Comparison of ENCODE assay signal across 1 cellular context in the genomic region with DNA sequence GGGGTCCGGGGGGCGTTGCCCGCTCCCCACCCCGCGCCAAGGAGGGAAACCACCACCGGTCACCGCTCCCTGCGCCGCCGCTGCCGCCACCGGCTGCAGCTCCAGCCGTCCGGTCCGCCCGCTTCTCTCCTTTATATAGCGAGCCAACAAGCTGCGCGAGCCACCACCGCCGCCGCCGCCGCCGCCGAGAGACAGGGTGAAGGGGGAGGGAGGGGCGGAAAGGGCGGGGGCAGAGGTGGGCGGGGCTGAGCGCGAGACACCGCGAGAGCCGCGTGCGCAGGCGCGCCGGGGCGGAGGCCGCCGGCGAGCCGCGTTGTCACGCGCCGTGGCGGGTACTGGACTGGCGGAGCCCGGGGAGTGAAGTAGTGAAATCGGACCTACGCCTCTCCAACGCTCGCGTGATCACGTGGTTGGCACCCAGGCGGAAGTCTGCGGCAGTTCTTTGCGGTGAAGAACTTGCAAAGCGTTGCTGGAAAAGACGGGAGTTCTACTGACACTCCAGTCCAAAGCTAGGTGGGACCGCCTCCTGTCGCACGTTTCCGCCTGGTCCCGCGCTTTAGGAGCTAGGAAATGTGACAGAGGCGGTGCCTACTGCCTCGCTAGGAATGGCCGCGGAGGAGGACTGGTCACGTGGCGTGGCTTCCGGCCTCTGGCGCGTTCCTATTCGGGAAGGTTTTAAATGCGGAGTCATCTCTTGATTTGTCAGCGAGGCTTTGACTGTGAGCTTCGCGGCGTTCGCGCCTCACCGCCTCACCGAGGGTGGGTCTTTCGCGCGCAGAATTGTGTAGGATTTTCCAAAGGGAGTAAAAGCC.
TF ChIP-seq lines count a peak whose summit lies in the region.

GTF2A1 (minus strand) TSS at position 193 of the 812 bp plus-strand sequence. CDS start 441 bp downstream, outside the sequence.

TF ChIP-seq in H1, 55 proteins besides CTCF, POLR2A, EP300 and RAD21 (continued from another document):
- TF ChIP-seq MAFK (IDR thresholded peaks at IDR 0.05; ENCODE audit: low read depth, low read length) = peak; percentile 72; the same call in 1 of the 2 replicates
- TF ChIP-seq POLR2AphosphoS5 (IDR thresholded peaks at IDR 0.05; ENCODE audit: low read depth, low read length) = peak; percentile 88
- TF ChIP-seq CBX5 (IDR thresholded peaks at IDR 0.05; ENCODE audit: low read depth, low read length) = no peak
- no peak for TF ChIP-seq SP4 (IDR thresholded peaks at IDR 0.05; ENCODE audit: low read length)
- TF ChIP-seq SIRT6 (IDR thresholded peaks at IDR 0.05; ENCODE audit: low read length) = no peak
- peak; percentile 70 for TF ChIP-seq NRF1 (IDR thresholded peaks at IDR 0.05; ENCODE audit: low read depth, low read length)
- no peak for TF ChIP-seq KDM1A (IDR thresholded peaks at IDR 0.05; ENCODE audit: borderline replicate concordance, low read length)
- TF ChIP-seq TAF7 (optimal IDR thresholded peaks at IDR 0.05; ENCODE audit: borderline replicate concordance, low read depth, low read length) = peak; percentile 93
- peak; percentile 91 for TF ChIP-seq BACH1 (IDR thresholded peaks at IDR 0.05; ENCODE audit: low read length)
- peak; percentile 36; the same call in 1 of the 2 replicates for TF ChIP-seq SIX5 (IDR thresholded peaks at IDR 0.05; ENCODE audit: low read depth, low read length)
- no peak for TF ChIP-seq EGR1 (IDR thresholded peaks at IDR 0.05; ENCODE audit: borderline replicate concordance, low read depth, low read length)
- no peak for TF ChIP-seq CHD1 (IDR thresholded peaks at IDR 0.05; ENCODE audit: low read depth, low read length)
- TF ChIP-seq ASH2L (IDR thresholded peaks at IDR 0.05; ENCODE audit: low read length) = no peak
- TF ChIP-seq HDAC6 (IDR thresholded peaks at IDR 0.05; ENCODE audit: low read depth, low read length) = no peak
- peak; percentile 83 for TF ChIP-seq CHD2 (IDR thresholded peaks at IDR 0.05; ENCODE audit: low read length)
- peak; percentile 95 for TF ChIP-seq TAF1 (IDR thresholded peaks at IDR 0.05; ENCODE audit: low read depth, low read length)
- no peak; the same call in 1 of the 2 replicates for TF ChIP-seq SP1 (IDR thresholded peaks at IDR 0.05; ENCODE audit: low read depth, low read length)
- no peak for TF ChIP-seq GABPA (IDR thresholded peaks at IDR 0.05; ENCODE audit: borderline replicate concordance, insufficient read depth, low read length)
- peak; percentile 86; the same call in 1 of the 2 replicates for TF ChIP-seq PHF8 (conservative IDR thresholded peaks at IDR 0.05; ENCODE audit: low read depth, low read length)
- TF ChIP-seq, protein P1, sequence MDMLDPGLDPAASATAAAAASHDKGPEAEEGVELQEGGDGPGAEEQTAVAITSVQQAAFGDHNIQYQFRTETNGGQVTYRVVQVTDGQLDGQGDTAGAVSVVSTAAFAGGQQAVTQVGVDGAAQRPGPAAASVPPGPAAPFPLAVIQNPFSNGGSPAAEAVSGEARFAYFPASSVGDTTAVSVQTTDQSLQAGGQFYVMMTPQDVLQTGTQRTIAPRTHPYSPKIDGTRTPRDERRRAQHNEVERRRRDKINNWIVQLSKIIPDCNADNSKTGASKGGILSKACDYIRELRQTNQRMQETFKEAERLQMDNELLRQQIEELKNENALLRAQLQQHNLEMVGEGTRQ (IDR thresholded peaks at IDR 0.05; ENCODE audit: low read length) = peak; percentile 94
- TF ChIP-seq BCL11A (IDR thresholded peaks at IDR 0.05; ENCODE audit: low read depth in 2 of 2, low read length in 2 of 2) = no peak
- TF ChIP-seq, protein P2, sequence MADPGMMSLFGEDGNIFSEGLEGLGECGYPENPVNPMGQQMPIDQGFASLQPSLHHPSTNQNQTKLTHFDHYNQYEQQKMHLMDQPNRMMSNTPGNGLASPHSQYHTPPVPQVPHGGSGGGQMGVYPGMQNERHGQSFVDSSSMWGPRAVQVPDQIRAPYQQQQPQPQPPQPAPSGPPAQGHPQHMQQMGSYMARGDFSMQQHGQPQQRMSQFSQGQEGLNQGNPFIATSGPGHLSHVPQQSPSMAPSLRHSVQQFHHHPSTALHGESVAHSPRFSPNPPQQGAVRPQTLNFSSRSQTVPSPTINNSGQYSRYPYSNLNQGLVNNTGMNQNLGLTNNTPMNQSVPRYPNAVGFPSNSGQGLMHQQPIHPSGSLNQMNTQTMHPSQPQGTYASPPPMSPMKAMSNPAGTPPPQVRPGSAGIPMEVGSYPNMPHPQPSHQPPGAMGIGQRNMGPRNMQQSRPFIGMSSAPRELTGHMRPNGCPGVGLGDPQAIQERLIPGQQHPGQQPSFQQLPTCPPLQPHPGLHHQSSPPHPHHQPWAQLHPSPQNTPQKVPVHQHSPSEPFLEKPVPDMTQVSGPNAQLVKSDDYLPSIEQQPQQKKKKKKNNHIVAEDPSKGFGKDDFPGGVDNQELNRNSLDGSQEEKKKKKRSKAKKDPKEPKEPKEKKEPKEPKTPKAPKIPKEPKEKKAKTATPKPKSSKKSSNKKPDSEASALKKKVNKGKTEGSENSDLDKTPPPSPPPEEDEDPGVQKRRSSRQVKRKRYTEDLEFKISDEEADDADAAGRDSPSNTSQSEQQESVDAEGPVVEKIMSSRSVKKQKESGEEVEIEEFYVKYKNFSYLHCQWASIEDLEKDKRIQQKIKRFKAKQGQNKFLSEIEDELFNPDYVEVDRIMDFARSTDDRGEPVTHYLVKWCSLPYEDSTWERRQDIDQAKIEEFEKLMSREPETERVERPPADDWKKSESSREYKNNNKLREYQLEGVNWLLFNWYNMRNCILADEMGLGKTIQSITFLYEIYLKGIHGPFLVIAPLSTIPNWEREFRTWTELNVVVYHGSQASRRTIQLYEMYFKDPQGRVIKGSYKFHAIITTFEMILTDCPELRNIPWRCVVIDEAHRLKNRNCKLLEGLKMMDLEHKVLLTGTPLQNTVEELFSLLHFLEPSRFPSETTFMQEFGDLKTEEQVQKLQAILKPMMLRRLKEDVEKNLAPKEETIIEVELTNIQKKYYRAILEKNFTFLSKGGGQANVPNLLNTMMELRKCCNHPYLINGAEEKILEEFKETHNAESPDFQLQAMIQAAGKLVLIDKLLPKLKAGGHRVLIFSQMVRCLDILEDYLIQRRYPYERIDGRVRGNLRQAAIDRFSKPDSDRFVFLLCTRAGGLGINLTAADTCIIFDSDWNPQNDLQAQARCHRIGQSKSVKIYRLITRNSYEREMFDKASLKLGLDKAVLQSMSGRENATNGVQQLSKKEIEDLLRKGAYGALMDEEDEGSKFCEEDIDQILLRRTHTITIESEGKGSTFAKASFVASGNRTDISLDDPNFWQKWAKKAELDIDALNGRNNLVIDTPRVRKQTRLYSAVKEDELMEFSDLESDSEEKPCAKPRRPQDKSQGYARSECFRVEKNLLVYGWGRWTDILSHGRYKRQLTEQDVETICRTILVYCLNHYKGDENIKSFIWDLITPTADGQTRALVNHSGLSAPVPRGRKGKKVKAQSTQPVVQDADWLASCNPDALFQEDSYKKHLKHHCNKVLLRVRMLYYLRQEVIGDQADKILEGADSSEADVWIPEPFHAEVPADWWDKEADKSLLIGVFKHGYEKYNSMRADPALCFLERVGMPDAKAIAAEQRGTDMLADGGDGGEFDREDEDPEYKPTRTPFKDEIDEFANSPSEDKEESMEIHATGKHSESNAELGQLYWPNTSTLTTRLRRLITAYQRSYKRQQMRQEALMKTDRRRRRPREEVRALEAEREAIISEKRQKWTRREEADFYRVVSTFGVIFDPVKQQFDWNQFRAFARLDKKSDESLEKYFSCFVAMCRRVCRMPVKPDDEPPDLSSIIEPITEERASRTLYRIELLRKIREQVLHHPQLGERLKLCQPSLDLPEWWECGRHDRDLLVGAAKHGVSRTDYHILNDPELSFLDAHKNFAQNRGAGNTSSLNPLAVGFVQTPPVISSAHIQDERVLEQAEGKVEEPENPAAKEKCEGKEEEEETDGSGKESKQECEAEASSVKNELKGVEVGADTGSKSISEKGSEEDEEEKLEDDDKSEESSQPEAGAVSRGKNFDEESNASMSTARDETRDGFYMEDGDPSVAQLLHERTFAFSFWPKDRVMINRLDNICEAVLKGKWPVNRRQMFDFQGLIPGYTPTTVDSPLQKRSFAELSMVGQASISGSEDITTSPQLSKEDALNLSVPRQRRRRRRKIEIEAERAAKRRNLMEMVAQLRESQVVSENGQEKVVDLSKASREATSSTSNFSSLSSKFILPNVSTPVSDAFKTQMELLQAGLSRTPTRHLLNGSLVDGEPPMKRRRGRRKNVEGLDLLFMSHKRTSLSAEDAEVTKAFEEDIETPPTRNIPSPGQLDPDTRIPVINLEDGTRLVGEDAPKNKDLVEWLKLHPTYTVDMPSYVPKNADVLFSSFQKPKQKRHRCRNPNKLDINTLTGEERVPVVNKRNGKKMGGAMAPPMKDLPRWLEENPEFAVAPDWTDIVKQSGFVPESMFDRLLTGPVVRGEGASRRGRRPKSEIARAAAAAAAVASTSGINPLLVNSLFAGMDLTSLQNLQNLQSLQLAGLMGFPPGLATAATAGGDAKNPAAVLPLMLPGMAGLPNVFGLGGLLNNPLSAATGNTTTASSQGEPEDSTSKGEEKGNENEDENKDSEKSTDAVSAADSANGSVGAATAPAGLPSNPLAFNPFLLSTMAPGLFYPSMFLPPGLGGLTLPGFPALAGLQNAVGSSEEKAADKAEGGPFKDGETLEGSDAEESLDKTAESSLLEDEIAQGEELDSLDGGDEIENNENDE (IDR thresholded peaks at IDR 0.05; ENCODE audit: insufficient replicate concordance, low read length) = no peak
- peak; percentile 58 for TF ChIP-seq CREB1 (IDR thresholded peaks at IDR 0.05)
- no peak for TF ChIP-seq FOSL1 (IDR thresholded peaks at IDR 0.05; ENCODE audit: insufficient read depth, low read depth, low read length)
- TF ChIP-seq, protein P3, sequence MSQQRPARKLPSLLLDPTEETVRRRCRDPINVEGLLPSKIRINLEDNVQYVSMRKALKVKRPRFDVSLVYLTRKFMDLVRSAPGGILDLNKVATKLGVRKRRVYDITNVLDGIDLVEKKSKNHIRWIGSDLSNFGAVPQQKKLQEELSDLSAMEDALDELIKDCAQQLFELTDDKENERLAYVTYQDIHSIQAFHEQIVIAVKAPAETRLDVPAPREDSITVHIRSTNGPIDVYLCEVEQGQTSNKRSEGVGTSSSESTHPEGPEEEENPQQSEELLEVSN (IDR thresholded peaks at IDR 0.05) = peak; percentile 96
- no peak for TF ChIP-seq TEAD4 (IDR thresholded peaks at IDR 0.05; ENCODE audit: low read depth, low read length)
- TF ChIP-seq, protein P4, sequence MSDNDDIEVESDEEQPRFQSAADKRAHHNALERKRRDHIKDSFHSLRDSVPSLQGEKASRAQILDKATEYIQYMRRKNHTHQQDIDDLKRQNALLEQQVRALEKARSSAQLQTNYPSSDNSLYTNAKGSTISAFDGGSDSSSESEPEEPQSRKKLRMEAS (IDR thresholded peaks at IDR 0.05) = peak; percentile 95
- TF ChIP-seq KDM5A (IDR thresholded peaks at IDR 0.05; ENCODE audit: low read length) = no peak
- no peak for TF ChIP-seq ATF2 (IDR thresholded peaks at IDR 0.05; ENCODE audit: low read length)
- no peak for TF ChIP-seq SUZ12 (IDR thresholded peaks at IDR 0.05; ENCODE audit: low read length)
- TF ChIP-seq, protein P5, sequence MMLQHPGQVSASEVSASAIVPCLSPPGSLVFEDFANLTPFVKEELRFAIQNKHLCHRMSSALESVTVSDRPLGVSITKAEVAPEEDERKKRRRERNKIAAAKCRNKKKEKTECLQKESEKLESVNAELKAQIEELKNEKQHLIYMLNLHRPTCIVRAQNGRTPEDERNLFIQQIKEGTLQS (IDR thresholded peaks at IDR 0.05; ENCODE audit: insufficient read depth, low read depth, low read length) = peak; percentile 85
- TF ChIP-seq CTBP2 (IDR thresholded peaks at IDR 0.05; ENCODE audit: borderline replicate concordance, insufficient read depth, insufficient read length, low read length) = no peak
- peak; percentile 80 to 83; a peak in 3 of 4 replicates for TF ChIP-seq SIN3A (conservative IDR thresholded peaks at IDR 0.05 in 1 of 2, IDR thresholded peaks at IDR 0.05 in 1 of 2; ENCODE audit: low read depth in 1 of 2, low read length in 2 of 2)
- no peak for TF ChIP-seq POU5F1 (IDR thresholded peaks at IDR 0.05; ENCODE audit: low read depth, low read length)
- no peak for TF ChIP-seq RNF2 (IDR thresholded peaks at IDR 0.05; ENCODE audit: borderline replicate concordance, low read depth, low read length, missing control alignments, poor library complexity, severe bottlenecking)
- peak; percentile 54; the same call in 1 of the 2 replicates for TF ChIP-seq BRCA1 (IDR thresholded peaks at IDR 0.05; ENCODE audit: low read depth, low read length)
- TF ChIP-seq JUND (IDR thresholded peaks at IDR 0.05; ENCODE audit: low read length) = peak; percentile 36; the same call in 1 of the 2 replicates
- no peak for TF ChIP-seq ZNF274 (IDR thresholded peaks at IDR 0.05; ENCODE audit: borderline replicate concordance, extremely low read depth, low read length)
- no peak for TF ChIP-seq SP2 (IDR thresholded peaks at IDR 0.05; ENCODE audit: low read length)
- no peak for TF ChIP-seq JUN (IDR thresholded peaks at IDR 0.05; ENCODE audit: low read depth, low read length)
- TF ChIP-seq RXRA (IDR thresholded peaks at IDR 0.05; ENCODE audit: insufficient read depth, low read depth, low read length) = no peak
- no peak; the same call in 1 of the 2 replicates for TF ChIP-seq GTF2F1 (IDR thresholded peaks at IDR 0.05; ENCODE audit: borderline replicate concordance, low read depth, low read length)
